8 cellular contexts compared by ENCODE assay signal in genomic region chr19:44890366-44891015, GRCh38. TPM values are rescaled to one million over a fixed set of nuclear protein-coding genes. Genes with fewer than 3 reads are reported as not detected.
DNase-seq lines count a peak whose midpoint lies in the region; ATAC-seq, FAIRE-seq and TF ChIP-seq lines count a peak whose summit lies in the region.

No MANE protein-coding gene starts in this region.

- DNase-seq in BE2C (peak; percentile 100), NCI-H187 treated with DMSO at 0.1 percent for 48 hours (lab: John Stamatoyannopoulos, UW) (peak; percentile 99), T-helper 17 cell (peak in 1 of 3 donors; percentile 99), smooth muscle cell of the brain vasculature (ENCODE audit: low read depth, low spot score) (peak; percentile 99)

- H3K9me3 ChIP-seq in BE2C (no peaks in the 10 kb centered on the region), T-helper 17 cell (ENCODE audit: control insufficient read depth, low read length, poor library complexity, severe bottlenecking) (no peaks in the 10 kb centered on the region)

- no peaks in the 10 kb centered on the region for H3K27me3 ChIP-seq in BE2C

- no peaks in the 10 kb centered on the region for H3K4me1 ChIP-seq in BE2C

- H3K27me3 Mint-ChIP-seq in T-helper 17 cell: no peaks in the 10 kb centered on the region

- H3K36me3 ChIP-seq in BE2C: peaks cover 33% of the 10 kb centered on the region

- H3K27ac ChIP-seq in cingulate gyrus (ENCODE audit: low read depth, low read length): peak overlapping the region; percentile 89

- H3K36me3 Mint-ChIP-seq in T-helper 17 cell (ENCODE audit: low read depth): no peaks in the 10 kb centered on the region

- FAIRE-seq in islet of Langerhans (lab: Jason Lieb, UNC): peak; percentile 96

- H3K27ac Mint-ChIP-seq in T-helper 17 cell: peak overlapping the region; percentile 68

- no peak for TF ChIP-seq CTCF in BE2C (IDR thresholded peaks at IDR 0.05; ENCODE audit: low read depth, low read length)

- H3K4me1 Mint-ChIP-seq in T-helper 17 cell: peaks cover 30% of the 10 kb centered on the region

- peak overlapping the region; percentile 65 for H3K4me3 ChIP-seq in BE2C (ENCODE audit: low read depth, low read length)

- peak overlapping the region; percentile 88 for H3K4me3 Mint-ChIP-seq in T-helper 17 cell

- peak; percentile 73 for ATAC-seq in GM18858 (IDR thresholded peaks at IDR 0.05; ENCODE audit: unreplicated experiment)
- ATAC-seq in HG03039 (IDR thresholded peaks at IDR 0.05; ENCODE audit: unreplicated experiment): peak; percentile 78
- ATAC-seq in T-helper 17 cell: peak; percentile 83

RNA-seq across cellular contexts. Expression of gene TOMM40, which starts 0.6 kb away (rescaled TPM):
- polyA plus RNA-seq in BE2C (2012; ENCODE audit: insufficient read depth, insufficient read length, low read depth): 239 TPM
- total RNA-seq in T-helper 17 cell: 10 to 100 TPM; 29.0 to 34.8 TPM

RNA-seq across cellular contexts. Expression of gene APOE, which starts 15.1 kb away (rescaled TPM):
- 22.4 TPM for polyA plus RNA-seq in BE2C (2012; ENCODE audit: insufficient read depth, insufficient read length, low read depth)
- 1 to 10 TPM; 1.3 to 2.0 TPM for total RNA-seq in T-helper 17 cell

RNA-seq across cellular contexts. Expression of gene APOC1, which starts 23.9 kb away (rescaled TPM):
- 17.4 TPM for polyA plus RNA-seq in BE2C (2012; ENCODE audit: insufficient read depth, insufficient read length, low read depth)
- total RNA-seq in T-helper 17 cell: not detected

RNA-seq across cellular contexts. Expression of gene NECTIN2, which starts 44.4 kb away (rescaled TPM):
- 105 TPM for polyA plus RNA-seq in BE2C (2012; ENCODE audit: insufficient read depth, insufficient read length, low read depth)
- total RNA-seq in T-helper 17 cell: 1 to 10 TPM; 2.5 to 5.2 TPM

RNA-seq across cellular contexts. Expression of gene APOC4, which starts 51.5 kb away (rescaled TPM):
- not detected for polyA plus RNA-seq in BE2C (2012; ENCODE audit: insufficient read depth, insufficient read length, low read depth)
- not detected for total RNA-seq in T-helper 17 cell
